Comparison of ENCODE assay signal across 14 cellular contexts in the genomic region with DNA sequence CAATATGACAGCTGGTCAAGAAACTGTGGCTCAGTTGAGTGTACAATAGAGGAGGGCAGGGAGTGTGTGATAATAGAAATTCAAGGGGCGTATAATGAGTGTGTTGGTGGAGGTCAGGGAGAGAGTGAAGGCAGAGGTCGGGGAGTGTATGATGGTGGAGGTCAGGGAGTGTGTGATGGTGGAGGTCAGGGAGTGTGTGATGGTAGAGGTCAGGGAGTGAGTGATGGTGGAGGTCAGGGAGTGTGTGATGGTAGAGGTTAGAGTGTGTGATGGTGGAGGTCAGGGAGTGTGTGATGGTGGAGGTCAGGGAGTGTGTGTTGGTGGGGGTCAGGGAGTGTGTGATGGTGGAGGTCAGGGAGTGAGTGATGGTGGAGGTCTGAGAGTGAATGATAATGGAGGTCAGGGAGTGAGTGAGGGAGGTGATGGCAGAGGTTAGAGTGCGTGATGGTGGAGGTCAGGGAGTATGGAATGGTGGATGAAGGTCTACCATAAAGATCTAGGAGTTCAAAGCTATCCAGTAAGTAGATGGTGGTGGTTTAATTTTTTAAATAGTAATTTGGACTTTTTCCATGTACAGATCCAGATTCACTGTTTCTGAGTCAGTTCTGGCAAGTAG.
"Had no signal": no experiment of that assay in that cellular context is flagged by ENCODE, and none has a peak within 500 bp of the region (broad histone marks: within the 10 kb centered on the region; RNA-seq: fewer than 3 reads in every experiment).

No MANE protein-coding gene starts in this region.

- H3K9me3 ChIP-seq: breast epithelium had no signal

- H3K27ac Mint-ChIP-seq: activated T-helper 17 cell treated with anti-CD3 and anti-CD28 coated beads, Interleukin-2, amount 50 U/mL, for 72 hours had no signal

- ATAC-seq: activated T-helper 17 cell treated with anti-CD3 and anti-CD28 coated beads, Interleukin-2, amount 50 U/mL, for 72 hours; foreskin keratinocyte; stimulated activated memory B cell treated with anti-CD40 and anti-IgM and Interleukin-4, amounts not matched to agents 10 μg/mL and 1 μg/mL and 100 μg/mL, for 72 hours had no signal

- H3K4me3 Mint-ChIP-seq: activated T-helper 17 cell treated with anti-CD3 and anti-CD28 coated beads, Interleukin-2, amount 50 U/mL, for 72 hours; stimulated activated memory B cell treated with anti-CD40 and anti-IgM and Interleukin-4, amounts not matched to agents 10 μg/mL and 1 μg/mL and 100 μg/mL, for 72 hours had no signal

- H3K36me3 ChIP-seq: breast epithelium, heart left ventricle, left ventricle myocardium inferior, spleen, WERI-Rb-1 had no signal

- DNase-seq: activated CD4-positive, alpha-beta T cell treated with anti-CD3 and anti-CD28 coated beads for 4 hours; activated naive CD4-positive, alpha-beta T cell treated with anti-CD3 and anti-CD28 coated beads, Interleukin-2, amount 50 U/mL, for 16 hours; amniotic stem cell; foreskin keratinocyte; heart left ventricle; left ventricle myocardium inferior; mesendoderm; spleen; stimulated activated CD4-positive, alpha-beta T cell treated with anti-CD3 and anti-CD28 coated beads, Interleukin-1b, Interleukin-23, amount 100 ng/mL, for 48 hours; T-helper 9 cell; WERI-Rb-1 had no signal

- H3K27ac ChIP-seq: breast epithelium, foreskin keratinocyte, heart left ventricle, left ventricle myocardium inferior, WERI-Rb-1 had no signal

- H3K27me3 ChIP-seq: breast epithelium, foreskin keratinocyte, heart left ventricle, spleen had no signal

- H3K27me3 Mint-ChIP-seq: activated T-helper 17 cell treated with anti-CD3 and anti-CD28 coated beads, Interleukin-2, amount 50 U/mL, for 72 hours; stimulated activated memory B cell treated with anti-CD40 and anti-IgM and Interleukin-4, amounts not matched to agents 10 μg/mL and 1 μg/mL and 100 μg/mL, for 72 hours had no signal

- H3K4me1 Mint-ChIP-seq: activated T-helper 17 cell treated with anti-CD3 and anti-CD28 coated beads, Interleukin-2, amount 50 U/mL, for 72 hours had no signal

- H3K4me1 ChIP-seq: breast epithelium, foreskin keratinocyte had no signal

- H3K4me3 ChIP-seq: breast epithelium, heart left ventricle, left ventricle myocardium inferior, spleen had no signal
